ENCODE assay signal across 1 cellular context in genomic region chr6:122422003-122422402, GRCh38.
TF ChIP-seq lines count a peak whose summit lies in the region.

No MANE protein-coding gene starts in this region.

TF ChIP-seq in GM12878, 131 proteins besides CTCF, POLR2A, EP300 and RAD21:
- TF ChIP-seq ATF7 (IDR thresholded peaks at IDR 0.05; ENCODE audit: low read depth), result peak; percentile 51; the same call in 1 of the 2 replicates
- no peak for TF ChIP-seq POLR2AphosphoS5 (IDR thresholded peaks at IDR 0.05; ENCODE audit: low read length)
TF ChIP-seq in GM12878: peak in this region for 1.
